Comparison of ENCODE assay signal across 29 cellular contexts in the genomic region with DNA sequence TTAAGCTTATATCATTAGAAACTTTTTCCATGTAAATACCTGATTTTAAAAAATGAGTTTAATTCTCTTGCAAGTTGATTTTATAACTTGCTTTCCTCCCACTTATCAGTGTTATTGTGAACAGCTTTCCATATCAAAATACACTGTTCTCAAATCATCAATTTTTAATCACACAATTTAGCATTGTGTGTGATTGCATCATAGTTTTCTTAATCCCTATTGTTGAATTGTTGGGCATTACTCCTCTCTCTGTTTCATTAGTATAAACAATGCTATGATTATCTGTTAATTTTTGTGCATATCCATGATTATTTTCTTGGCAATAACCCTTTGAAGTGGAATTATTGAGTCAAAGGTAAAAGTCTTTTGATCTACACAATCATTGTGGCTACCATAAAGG. TPM values are rescaled to one million over a fixed set of nuclear protein-coding genes. Genes with fewer than 3 reads are reported as not detected.
"Had no signal": no experiment of that assay in that cellular context is flagged by ENCODE, and none has a peak within 500 bp of the region (broad histone marks: within the 10 kb centered on the region; RNA-seq: fewer than 3 reads in every experiment).

No MANE protein-coding gene starts in this region.

- DNase-seq: activated CD4-positive, alpha-beta memory T cell treated with anti-CD3 and anti-CD28 coated beads, Interleukin-2, amount 10 ng/mL, durations not matched to agents 7 days and 5 days; activated CD4-positive, alpha-beta T cell treated with anti-CD3 and anti-CD28 coated beads for 36 hours; activated CD4-positive, alpha-beta T cell treated with anti-CD3 and anti-CD28 coated beads, Interleukin-2, amount 10 ng/mL, durations not matched to agents 24 days and 14 days; activated CD4-positive, CD25-positive, alpha-beta regulatory T cell; activated CD4-positive, CD25-positive, alpha-beta regulatory T cell treated with anti-CD3 and anti-CD28 coated beads, Interleukin-2, amount 50 U/mL, for 72 hours; activated CD8-positive, alpha-beta memory T cell treated with anti-CD3 and anti-CD28 coated beads, Interleukin-2, amount 50 U/mL, for 48 hours; activated gamma-delta T cell; activated naive CD4-positive, alpha-beta T cell; activated naive CD4-positive, alpha-beta T cell treated with anti-CD3 and anti-CD28 coated beads, Interleukin-2, amount 10 ng/mL, durations not matched to agents 7 days and 5 days; activated naive CD8-positive, alpha-beta T cell treated with anti-CD3 and anti-CD28 coated beads, Interleukin-2, amount 10 ng/mL, durations not matched to agents 7 days and 5 days; activated T-cell treated with anti-CD3 and anti-CD28 coated beads for 4 hours; activated T-cell treated with anti-CD3 and anti-CD28 coated beads, Interleukin-2, amount 50 U/mL, for 24 hours; activated T-cell treated with anti-CD3 and anti-CD28 coated beads, Interleukin-2, amount 50 U/mL, for 72 hours; central memory CD4-positive, alpha-beta T cell; cerebellar nuclear complex; dorsolateral prefrontal cortex; effector memory CD4-positive, alpha-beta T cell; endodermal cell; foreskin fibroblast; head of caudate nucleus; T-helper 2 cell had no signal

- ATAC-seq: activated CD4-positive, alpha-beta T cell treated with anti-CD3 and anti-CD28 coated beads for 36 hours; activated naive CD4-positive, alpha-beta T cell treated with anti-CD3 and anti-CD28 coated beads, Interleukin-2, amount 50 U/mL, for 72 hours; activated T-cell treated with anti-CD3 and anti-CD28 coated beads, Interleukin-2, amount 50 U/mL, for 72 hours; esophagus mucosa had no signal

- H3K27me3 ChIP-seq: ascending aorta, breast epithelium, cardiac muscle cell, dorsolateral prefrontal cortex had no signal

- H3K27ac ChIP-seq: breast epithelium, cardiac muscle cell had no signal

- H3K4me1 Mint-ChIP-seq: activated CD4-positive, alpha-beta memory T cell treated with anti-CD3 and anti-CD28 coated beads, Interleukin-2, amount 10 ng/mL, durations not matched to agents 7 days and 5 days; activated CD4-positive, alpha-beta T cell treated with anti-CD3 and anti-CD28 coated beads for 36 hours; activated CD4-positive, alpha-beta T cell treated with anti-CD3 and anti-CD28 coated beads, Interleukin-2, amount 10 ng/mL, durations not matched to agents 24 days and 14 days; activated naive CD4-positive, alpha-beta T cell treated with anti-CD3 and anti-CD28 coated beads, Interleukin-2, amount 10 ng/mL, durations not matched to agents 7 days and 5 days; activated naive CD8-positive, alpha-beta T cell treated with anti-CD3 and anti-CD28 coated beads, Interleukin-2, amount 10 ng/mL, durations not matched to agents 7 days and 5 days had no signal

- H3K9me3 ChIP-seq: ascending aorta, breast epithelium had no signal

- H3K4me1 ChIP-seq: breast epithelium had no signal

- H3K27me3 Mint-ChIP-seq: brain had no signal

- H3K4me3 ChIP-seq: ascending aorta, breast epithelium, cardiac muscle cell, coronary artery, dorsolateral prefrontal cortex had no signal

- H3K4me3 Mint-ChIP-seq: activated CD4-positive, alpha-beta memory T cell treated with anti-CD3 and anti-CD28 coated beads, Interleukin-2, amount 10 ng/mL, durations not matched to agents 7 days and 5 days; activated CD4-positive, alpha-beta T cell treated with anti-CD3 and anti-CD28 coated beads for 36 hours; activated CD4-positive, alpha-beta T cell treated with anti-CD3 and anti-CD28 coated beads, Interleukin-2, amount 10 ng/mL, durations not matched to agents 24 days and 14 days; activated naive CD4-positive, alpha-beta T cell treated with anti-CD3 and anti-CD28 coated beads, Interleukin-2, amount 10 ng/mL, durations not matched to agents 7 days and 5 days; activated naive CD8-positive, alpha-beta T cell treated with anti-CD3 and anti-CD28 coated beads, Interleukin-2, amount 10 ng/mL, durations not matched to agents 7 days and 5 days; activated T-cell treated with anti-CD3 and anti-CD28 coated beads, Interleukin-2, amount 50 U/mL, for 24 hours; activated T-cell treated with anti-CD3 and anti-CD28 coated beads, Interleukin-2, amount 50 U/mL, for 72 hours; brain; dendritic cell treated with granulocyte-macrophage colony-stimulating factor and Interleukin-4, amounts not matched to agents 40 ng/mL and 50 ng/mL, for 4 days; endodermal cell had no signal

- H3K36me3 ChIP-seq: ascending aorta, breast epithelium, cardiac muscle cell had no signal

- H3K9me3 Mint-ChIP-seq: activated CD4-positive, alpha-beta memory T cell treated with anti-CD3 and anti-CD28 coated beads, Interleukin-2, amount 10 ng/mL, durations not matched to agents 7 days and 5 days; activated naive CD4-positive, alpha-beta T cell treated with anti-CD3 and anti-CD28 coated beads, Interleukin-2, amount 10 ng/mL, durations not matched to agents 7 days and 5 days; activated naive CD4-positive, alpha-beta T cell treated with anti-CD3 and anti-CD28 coated beads, Interleukin-2, amount 50 U/mL, for 72 hours; activated T-cell treated with anti-CD3 and anti-CD28 coated beads, Interleukin-2, amount 50 U/mL, for 24 hours; dendritic cell treated with granulocyte-macrophage colony-stimulating factor and Interleukin-4, amounts not matched to agents 40 ng/mL and 50 ng/mL, for 4 days had no signal

- H3K27ac Mint-ChIP-seq: activated CD4-positive, alpha-beta memory T cell treated with anti-CD3 and anti-CD28 coated beads, Interleukin-2, amount 10 ng/mL, durations not matched to agents 7 days and 5 days; activated CD4-positive, alpha-beta T cell treated with anti-CD3 and anti-CD28 coated beads for 36 hours; activated CD4-positive, alpha-beta T cell treated with anti-CD3 and anti-CD28 coated beads, Interleukin-2, amount 10 ng/mL, durations not matched to agents 24 days and 14 days; activated naive CD4-positive, alpha-beta T cell treated with anti-CD3 and anti-CD28 coated beads, Interleukin-2, amount 10 ng/mL, durations not matched to agents 7 days and 5 days; activated naive CD4-positive, alpha-beta T cell treated with anti-CD3 and anti-CD28 coated beads, Interleukin-2, amount 50 U/mL, for 72 hours; activated naive CD8-positive, alpha-beta T cell treated with anti-CD3 and anti-CD28 coated beads, Interleukin-2, amount 10 ng/mL, durations not matched to agents 7 days and 5 days; activated T-cell treated with anti-CD3 and anti-CD28 coated beads, Interleukin-2, amount 50 U/mL, for 24 hours; activated T-cell treated with anti-CD3 and anti-CD28 coated beads, Interleukin-2, amount 50 U/mL, for 72 hours; brain; dendritic cell treated with granulocyte-macrophage colony-stimulating factor and Interleukin-4, amounts not matched to agents 40 ng/mL and 50 ng/mL, for 4 days; endodermal cell had no signal

- H3K36me3 Mint-ChIP-seq: activated naive CD4-positive, alpha-beta T cell treated with anti-CD3 and anti-CD28 coated beads, Interleukin-2, amount 10 ng/mL, durations not matched to agents 7 days and 5 days; activated naive CD4-positive, alpha-beta T cell treated with anti-CD3 and anti-CD28 coated beads, Interleukin-2, amount 50 U/mL, for 72 hours; activated naive CD8-positive, alpha-beta T cell treated with anti-CD3 and anti-CD28 coated beads, Interleukin-2, amount 10 ng/mL, durations not matched to agents 7 days and 5 days; brain had no signal

RNA-seq across cellular contexts. Expression of a gene that starts 48.7 kb away (rescaled TPM):
- total RNA-seq: activated CD4-positive, alpha-beta T cell treated with anti-CD3 and anti-CD28 coated beads, Interleukin-2, amount 10 ng/mL, durations not matched to agents 24 days and 14 days; activated naive CD8-positive, alpha-beta T cell treated with anti-CD3 and anti-CD28 coated beads, Interleukin-2, amount 10 ng/mL, durations not matched to agents 7 days and 5 days had no signal
